10 cellular contexts compared by ENCODE assay signal in the genomic region with DNA sequence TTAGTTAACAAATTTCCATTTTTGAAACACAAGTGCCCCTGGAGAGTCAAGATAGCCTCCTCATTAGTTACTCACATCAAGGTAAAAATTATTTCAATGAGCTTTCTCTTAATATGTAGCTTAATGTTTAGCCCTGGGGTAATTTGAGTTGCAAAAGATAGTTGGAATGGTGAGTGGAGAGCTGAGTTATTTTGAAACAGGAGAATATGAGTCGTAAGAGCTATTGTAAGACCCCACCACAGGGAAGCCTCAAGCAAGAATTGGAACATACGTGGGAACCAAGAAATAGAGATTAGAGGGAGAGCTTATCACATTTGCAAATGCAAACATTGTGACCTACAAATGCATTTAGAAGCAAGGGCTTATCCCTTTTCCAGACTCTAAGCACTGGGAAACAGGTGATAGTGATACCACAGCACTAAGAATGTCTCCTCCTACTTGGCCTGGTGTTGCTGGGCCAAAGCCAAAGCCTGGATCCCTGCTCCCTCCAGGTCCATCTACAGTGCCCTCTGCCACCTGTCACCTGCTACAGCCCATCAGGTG.
DNase-seq lines count a peak whose midpoint lies in the region; ATAC-seq lines count a peak whose summit lies in the region.
"Had no signal": no experiment of that assay in that cellular context is flagged by ENCODE, and none has a peak within 500 bp of the region (broad histone marks: within the 10 kb centered on the region; RNA-seq: fewer than 3 reads in every experiment).

No MANE protein-coding gene starts in this region.

- H3K27ac ChIP-seq in SK-N-MC = peak overlapping the region; percentile 57; the same call in 1 of the 2 replicates

- peak; percentile 12 for DNase-seq in ACHN
- no peak for DNase-seq in SK-N-MC (ENCODE audit: low read depth, low spot score)
- peak; percentile 25 for DNase-seq in iPS-NIHi7 (ENCODE audit: extremely low spot score)
- DNase-seq in GM03348 (ENCODE audit: low spot score) = no peak
- no peak for DNase-seq in hippocampal formation (lab: John Stamatoyannopoulos, UW)
- no peak for DNase-seq in HuH-7.5 (ENCODE audit: low spot score)
- no peak for DNase-seq in NCI-H187 (lab: John Stamatoyannopoulos, UW)
- DNase-seq: activated CD4-positive, alpha-beta T cell treated with anti-CD3 and anti-CD28 coated beads, Interleukin-2, amount 10 ng/mL, durations not matched to agents 7 days and 5 days; stimulated activated CD4-positive, alpha-beta T cell treated with anti-CD3 and anti-CD28 coated beads, Interleukin-4, amount 100 ng/mL, for 24 hours had no signal

- H3K4me3 ChIP-seq in SK-N-MC = no peak overlapping the region

- no peaks in the 10 kb centered on the region for H3K36me3 ChIP-seq in SK-N-MC (ENCODE audit: insufficient read depth, low read length)

- H3K9me3 ChIP-seq in SK-N-MC (ENCODE audit: low read depth, low read length) = no peaks in the 10 kb centered on the region

- ATAC-seq in HG02763 (IDR thresholded peaks at IDR 0.05; ENCODE audit: unreplicated experiment) = peak; percentile 50

- in situ Hi-C loops in ACHN (cut with HindIII; ENCODE audit: low pct_ligation_motif_present, low pct_unique_long_range_greater_than_20kb, low sequenced_read_pairs) = no loop called here

- no peak overlapping the region for H3K9ac ChIP-seq in SK-N-MC (ENCODE audit: insufficient read length)

Comparison
In these comparisons a context has a peak if more than half of its experiments do, and no peak if none do; other contexts are left out.
1. DNase-seq: peak in ACHN (single experiment) and iPS-NIHi7 (single experiment); none in SK-N-MC (single experiment), GM03348 (single experiment), hippocampal formation (0 of 2), HuH-7.5 (single experiment) and NCI-H187 (0 of 2).